In genomic region chr6:24520929-24521546, GRCh38 we compare ENCODE assay signal across 1 cellular context.
TF ChIP-seq lines count a peak whose summit lies in the region.

No MANE protein-coding gene starts in this region.

TF ChIP-seq in K562, 482 proteins besides CTCF, POLR2A, EP300 and RAD21:
- no peak for TF ChIP-seq NCOA2 (IDR thresholded peaks at IDR 0.05; ENCODE audit: partially characterized antibody in 2 of 2)
- no peak for TF ChIP-seq HDAC1 (IDR thresholded peaks at IDR 0.05)
- TF ChIP-seq RCOR1 (IDR thresholded peaks at IDR 0.05; ENCODE audit: borderline replicate concordance in 1 of 2, low read depth in 2 of 2, low read length in 2 of 2) = peak in 1 of 2 experiments; percentile 36; a peak in 1 of 4 replicates
- no peak for TF ChIP-seq NFIC (IDR thresholded peaks at IDR 0.05)
- TF ChIP-seq EGR1 (conservative IDR thresholded peaks at IDR 0.05) = no peak
- TF ChIP-seq PRPF4 (IDR thresholded peaks at IDR 0.05; ENCODE audit: insufficient read depth, low read depth, low read length, poor library complexity, severe bottlenecking) = no peak
- no peak for TF ChIP-seq PTRF (tag; IDR thresholded peaks at IDR 0.05)
- TF ChIP-seq TAF15 (IDR thresholded peaks at IDR 0.05; ENCODE audit: low read depth, low read length) = no peak
- no peak for TF ChIP-seq ZNF140 (CRISPR knock-in tag; IDR thresholded peaks at IDR 0.05)
- no peak for TF ChIP-seq ARHGAP35 (IDR thresholded peaks at IDR 0.05; ENCODE audit: partially characterized antibody)
- TF ChIP-seq RBFOX2 (IDR thresholded peaks at IDR 0.05; ENCODE audit: low read depth, low read length) = no peak
- TF ChIP-seq HDGF (IDR thresholded peaks at IDR 0.05) = no peak
- no peak for TF ChIP-seq ZNF165 (CRISPR knock-in tag; IDR thresholded peaks at IDR 0.05; ENCODE audit: borderline replicate concordance)
- no peak for TF ChIP-seq ZNF740 (CRISPR knock-in tag; IDR thresholded peaks at IDR 0.05)
- no peak for TF ChIP-seq ZNF740 (tag; IDR thresholded peaks at IDR 0.05)
- no peak for TF ChIP-seq ZNF408 (CRISPR knock-in tag; IDR thresholded peaks at IDR 0.05; ENCODE audit: low read depth)
- TF ChIP-seq ILF3 (IDR thresholded peaks at IDR 0.05; ENCODE audit: borderline replicate concordance) = 0 out of 2 replicates have a peak, but pooled peaks have one; percentile 59
- peak; percentile 40; the same call in 1 of the 2 replicates for TF ChIP-seq SMC3 (conservative IDR thresholded peaks at IDR 0.05; ENCODE audit: insufficient read depth, low read depth, low read length)
- TF ChIP-seq ZNF23 (CRISPR knock-in tag; IDR thresholded peaks at IDR 0.05) = no peak
- peak in 1 of 2 experiments; percentile 40; a peak in 1 of 4 replicates for TF ChIP-seq MAZ (CRISPR knock-in tag; conservative IDR thresholded peaks at IDR 0.05 in 1 of 2, IDR thresholded peaks at IDR 0.05 in 1 of 2)
- TF ChIP-seq ZMIZ1 (IDR thresholded peaks at IDR 0.05; ENCODE audit: low read depth in 2 of 2, low read length in 2 of 2) = 0 out of 4 replicates have a peak, but pooled peaks of 1 of the 2 experiments have one; percentile 28
- no peak for TF ChIP-seq THRB (CRISPR knock-in tag; conservative IDR thresholded peaks at IDR 0.05)
- TF ChIP-seq TOE1 (IDR thresholded peaks at IDR 0.05; ENCODE audit: borderline replicate concordance) = no peak
- TF ChIP-seq TOE1 (CRISPR knock-in tag; IDR thresholded peaks at IDR 0.05; ENCODE audit: borderline replicate concordance, low read depth) = no peak
- TF ChIP-seq DDX20 (tag; IDR thresholded peaks at IDR 0.05; ENCODE audit: low read depth) = no peak
- TF ChIP-seq MECOM (CRISPR knock-in tag; IDR thresholded peaks at IDR 0.05) = 0 out of 2 replicates have a peak, but pooled peaks have one; percentile 35
- no peak for TF ChIP-seq ZNF318 (IDR thresholded peaks at IDR 0.05; ENCODE audit: borderline replicate concordance in 1 of 2, low read depth in 1 of 2)
- peak in 1 of 3 experiments; percentile 11 for TF ChIP-seq YY1 (IDR thresholded peaks at IDR 0.05; ENCODE audit: borderline replicate concordance in 1 of 3, control insufficient read depth in 1 of 3, extremely low read depth in 1 of 3, insufficient read depth in 3 of 3, insufficient read length in 1 of 3, insufficient replicate concordance in 2 of 3, low read depth in 1 of 3, low read length in 2 of 3)
